Comparison of ENCODE assay signal across 21 cellular contexts in genomic region chr11:20670932-20671403, GRCh38. TPM values are rescaled to one million over a fixed set of nuclear protein-coding genes. Genes with fewer than 3 reads are reported as not detected.
DNase-seq lines count a peak whose midpoint lies in the region; ATAC-seq and TF ChIP-seq lines count a peak whose summit lies in the region.
"Had no signal": no experiment of that assay in that cellular context is flagged by ENCODE, and none has a peak within 500 bp of the region (broad histone marks: within the 10 kb centered on the region; RNA-seq: fewer than 3 reads in every experiment).

No MANE protein-coding gene starts in this region.

- H3K4me1 ChIP-seq in BLaER1 (peaks cover 47% of the 10 kb centered on the region), mesendoderm (ENCODE audit: control insufficient read depth, low read depth, low read length) (peaks cover 3% of the 10 kb centered on the region)

- no peak overlapping the region for H3K23ac ChIP-seq in mesendoderm (ENCODE audit: low read length)

- peak overlapping the region; percentile 72 for H3K4me3 ChIP-seq in BLaER1
- peak overlapping the region; percentile 60 for H3K4me3 ChIP-seq in H7 (ENCODE audit: insufficient read depth, low read depth, low read length)
- no peak overlapping the region for H3K4me3 ChIP-seq in mesendoderm (ENCODE audit: low read length)
- H3K4me3 ChIP-seq: thoracic aorta had no signal

- 0 out of 2 replicates have a peak, but pooled peaks cover 5% of the 10 kb centered on the region for H3K36me3 ChIP-seq in BLaER1
- H3K36me3 ChIP-seq in H7 (replicated peaks; ENCODE audit: control insufficient read depth, insufficient read depth, low read length): no peaks in the 10 kb centered on the region
- no peaks in the 10 kb centered on the region for H3K36me3 ChIP-seq in mesendoderm (ENCODE audit: control insufficient read depth, insufficient read depth, low read length)
- H3K36me3 ChIP-seq: thoracic aorta had no signal

- H3K9ac ChIP-seq in BLaER1 (no peak overlapping the region; the same call in 1 of the 2 replicates), mesendoderm (ENCODE audit: low read length) (no peak overlapping the region)

- no peak overlapping the region for H3K18ac ChIP-seq in mesendoderm (ENCODE audit: low read length)

- no peak overlapping the region for H3K56ac ChIP-seq in mesendoderm (ENCODE audit: low read length)

- DNase-seq in H7 (peak; percentile 32), mesendoderm (peak; percentile 30), NOMO-1 treated with DMSO at 0.1 percent for 48 hours (lab: John Stamatoyannopoulos, UW; ENCODE audit: unreplicated experiment) (no peak)
- DNase-seq in activated naive CD4-positive, alpha-beta T cell treated with Interleukin-2 at 50 U/mL for 16 hours: no peak
- DNase-seq: activated CD4-positive, alpha-beta T cell treated with anti-CD3 and anti-CD28 coated beads for 1 hour; activated effector memory CD4-positive, alpha-beta T cell treated with anti-CD3 and anti-CD28 coated beads, Interleukin-2, amount 50 U/mL, for 16 hours; cerebellar nuclear complex; GOT3; left ventricle myocardium superior; NCI-H1694; PC-3; small intestine had no signal

- H3K36me3 Mint-ChIP-seq in brain: no peaks in the 10 kb centered on the region

- H3K79me2 ChIP-seq in mesendoderm (ENCODE audit: control insufficient read depth, insufficient read depth, low read length): no peaks in the 10 kb centered on the region

- no peaks in the 10 kb centered on the region for H3K79me1 ChIP-seq in mesendoderm (ENCODE audit: low read length)

- H2BK5ac ChIP-seq in mesendoderm (ENCODE audit: low read length): no peak overlapping the region

- H4K5ac ChIP-seq in mesendoderm (ENCODE audit: low read length): no peak overlapping the region

- WGBS in mesendoderm (ENCODE audit: extremely low coverage, insufficient coverage, low lambda C conversion rate): no CpG with 5 or more reads among the region's 21 CpGs

- H4K8ac ChIP-seq in mesendoderm (ENCODE audit: low read depth, low read length): no peak overlapping the region

- peaks cover 14% of the 10 kb centered on the region; the same call in 1 of the 2 replicates for H4K20me1 ChIP-seq in BLaER1

- peak overlapping the region; percentile 67 to 97 (median 91) for H3K4me3 Mint-ChIP-seq in brain

- H3K9me3 Mint-ChIP-seq in brain: peaks cover 0 to 12% (median 6%) of the 10 kb centered on the region in 5 experiments

- H3K9me3 ChIP-seq in BLaER1: 0 out of 2 replicates have a peak, but pooled peaks cover 8% of the 10 kb centered on the region
- H3K9me3 ChIP-seq: thoracic aorta had no signal

- H3K4ac ChIP-seq in mesendoderm (ENCODE audit: low read depth, low read length): no peak overlapping the region

- H3K4me2 ChIP-seq in BLaER1 (peak overlapping the region; percentile 98), mesendoderm (ENCODE audit: low read length) (peak overlapping the region; percentile 99)

- H2AK5ac ChIP-seq in mesendoderm (ENCODE audit: low read length): no peak overlapping the region

- no peak overlapping the region for H2BK120ac ChIP-seq in mesendoderm (ENCODE audit: low read depth, low read length)

- peaks cover 80% of the 10 kb centered on the region for H3K27me3 Mint-ChIP-seq in brain

- no peak overlapping the region for H2BK15ac ChIP-seq in mesendoderm (replicated peaks; ENCODE audit: low read depth)

- H3K4me1 Mint-ChIP-seq in brain: peaks cover 34% of the 10 kb centered on the region

- peak overlapping the region in 2 of 5 experiments; percentile 4 to 70 for H3K27ac Mint-ChIP-seq in brain

- H3K27ac ChIP-seq in BLaER1 (no peak overlapping the region), mesendoderm (ENCODE audit: low read depth, low read length) (no peak overlapping the region)
- H3K27ac ChIP-seq: thoracic aorta had no signal

- TF ChIP-seq CTCF in brain (conservative IDR thresholded peaks at IDR 0.05): no peak

- H3K27me3 ChIP-seq in BLaER1: peaks cover 46% of the 10 kb centered on the region
- peaks cover 57% of the 10 kb centered on the region for H3K27me3 ChIP-seq in H7 (ENCODE audit: control insufficient read depth, insufficient read depth, low read length)
- peaks cover 38% of the 10 kb centered on the region for H3K27me3 ChIP-seq in mesendoderm (ENCODE audit: insufficient read depth, low read length, poor library complexity)

- ATAC-seq in HG03039 (IDR thresholded peaks at IDR 0.05; ENCODE audit: unreplicated experiment) (no peak), GM21515 (IDR thresholded peaks at IDR 0.05; ENCODE audit: unreplicated experiment) (no peak)
- ATAC-seq: left ventricle myocardium superior, PC-3 had no signal

RNA-seq across cellular contexts. Expression of gene NELL1, which starts 1.6 kb away (rescaled TPM):
- 2.6 and 5.1 TPM in 2 replicates for total RNA-seq in H7 (2014; rRNA removed; shearing (Covaris generic))
- 53.7 TPM for polyA plus RNA-seq in brain (ENCODE audit: insufficient read depth, low read depth, low replicate concordance)
- polyA plus RNA-seq in mesendoderm (2013, experiment 1 of 2): 0.29 TPM
- 0.24 TPM for polyA plus RNA-seq in mesendoderm (2013, experiment 2 of 2)
- total RNA-seq: fibroblast of villous mesenchyme; HT1080; left ventricle myocardium superior; myocyte; PC-3; T-helper 2 cell treated with Interferon-gamma antibody and Interleukin-4, amounts not matched to agents 100 ng/mL and 5 ng/mL, for 36 hours had no signal

Comparison
In these comparisons a context has a peak if more than half of its experiments do, and no peak if none do; other contexts are left out.
1. DNase-seq: peak in H7 (single experiment) and mesendoderm (single experiment); none in activated naive CD4-positive, alpha-beta T cell treated with Interleukin-2 at 50 U/mL for 16 hours (single experiment) and NOMO-1 treated with DMSO at 0.1 percent for 48 hours (single experiment).